Comparison of ENCODE assay signal across 27 cellular contexts in genomic region chr6:45567879-45568278, GRCh38.
"Had no signal": no experiment of that assay in that cellular context is flagged by ENCODE, and none has a peak within 500 bp of the region (broad histone marks: within the 10 kb centered on the region; RNA-seq: fewer than 3 reads in every experiment).

No MANE protein-coding gene starts in this region.

- ATAC-seq: left colon; left lung; lower lobe of right lung; natural killer cell; right lobe of liver; stimulated activated naive B cell treated with anti-CD40 and anti-IgM and Interleukin-4, amounts not matched to agents 10 μg/mL and 1 μg/mL and 100 μg/mL, for 72 hours; stimulated activated naive CD8-positive, alpha-beta T cell treated with anti-CD3 and anti-CD28 coated beads, Interleukin-15, Interleukin-2, amounts not matched to agents 100 U/mL and 50 U/mL, for 24 hours; upper lobe of right lung had no signal

- H3K36me3 Mint-ChIP-seq: mesothelial cell of epicardium; naive B cell; natural killer cell; stimulated activated naive B cell treated with anti-CD40 and anti-IgM and Interleukin-4, amounts not matched to agents 10 μg/mL and 1 μg/mL and 100 μg/mL, for 72 hours had no signal

- H3K4me1 Mint-ChIP-seq: stimulated activated naive B cell treated with anti-CD40 and anti-IgM and Interleukin-4, amounts not matched to agents 10 μg/mL and 1 μg/mL and 100 μg/mL, for 72 hours had no signal

- H3K27ac Mint-ChIP-seq: immature natural killer cell; natural killer cell; nephron progenitor cell; stimulated activated naive B cell treated with anti-CD40 and anti-IgM and Interleukin-4, amounts not matched to agents 10 μg/mL and 1 μg/mL and 100 μg/mL, for 72 hours had no signal

- DNase-seq: hippocampal formation; immature natural killer cell; kidney; left colon; left lung; lower lobe of right lung; mammary epithelial cell; mesendoderm; naive B cell; natural killer cell; nephron progenitor cell; ovary; right lobe of liver; stimulated activated CD4-positive, alpha-beta T cell treated with anti-CD3 and anti-CD28 coated beads, Interleukin-12 subunit alpha, Interleukin-12 subunit beta, amount 100 ng/mL, for 4 hours; stimulated activated CD4-positive, alpha-beta T cell treated with anti-CD3 and anti-CD28 coated beads, Interleukin-15, amount 100 ng/mL, for 24 hours; stimulated activated CD4-positive, alpha-beta T cell treated with anti-CD3 and anti-CD28 coated beads, Interleukin-2, amount 100 ng/mL, for 24 hours; stimulated activated CD4-positive, alpha-beta T cell treated with anti-CD3 and anti-CD28 coated beads, Interleukin-4, amount 100 ng/mL, for 1 hour; stimulated activated naive B cell treated with anti-CD40 and anti-IgM and Interleukin-4, amounts not matched to agents 10 μg/mL and 1 μg/mL and 100 μg/mL, for 72 hours; stimulated activated naive CD8-positive, alpha-beta T cell treated with anti-CD3 and anti-CD28 coated beads, Interleukin-15, Interleukin-2, amounts not matched to agents 100 U/mL and 50 U/mL, for 24 hours; stomach; testis; thyroid gland; transverse colon; upper lobe of right lung had no signal

- H3K9me3 Mint-ChIP-seq: immature natural killer cell; mesothelial cell of epicardium; naive B cell; natural killer cell; nephron progenitor cell; stimulated activated naive B cell treated with anti-CD40 and anti-IgM and Interleukin-4, amounts not matched to agents 10 μg/mL and 1 μg/mL and 100 μg/mL, for 72 hours had no signal

- H3K36me3 ChIP-seq: left lung, lower lobe of right lung, ovary, right atrium auricular region, right lobe of liver, stomach, thyroid gland, transverse colon, upper lobe of right lung had no signal

- H3K9me3 ChIP-seq: left lung, lower lobe of right lung, ovary, right atrium auricular region, right lobe of liver, stomach, testis, thyroid gland, transverse colon, upper lobe of right lung had no signal

- H3K27me3 ChIP-seq: left lung, ovary, right atrium auricular region, right lobe of liver, stomach, testis, thyroid gland, transverse colon, upper lobe of right lung had no signal

- H3K27ac ChIP-seq: left lung, lower lobe of right lung, ovary, right atrium auricular region, right lobe of liver, stomach, testis, thyroid gland, transverse colon, upper lobe of right lung had no signal

- H3K4me3 Mint-ChIP-seq: immature natural killer cell; mesothelial cell of epicardium; naive B cell; natural killer cell; nephron progenitor cell; stimulated activated naive B cell treated with anti-CD40 and anti-IgM and Interleukin-4, amounts not matched to agents 10 μg/mL and 1 μg/mL and 100 μg/mL, for 72 hours had no signal

- FAIRE-seq: islet of Langerhans, kidney had no signal

- H3K4me3 ChIP-seq: left lung, lower lobe of right lung, ovary, right atrium auricular region, right lobe of liver, stomach, testis, thyroid gland, transverse colon, upper lobe of right lung had no signal

- H3K4me1 ChIP-seq: right lobe of liver, stomach, testis had no signal
